21 cellular contexts compared by ENCODE assay signal in the genomic region with DNA sequence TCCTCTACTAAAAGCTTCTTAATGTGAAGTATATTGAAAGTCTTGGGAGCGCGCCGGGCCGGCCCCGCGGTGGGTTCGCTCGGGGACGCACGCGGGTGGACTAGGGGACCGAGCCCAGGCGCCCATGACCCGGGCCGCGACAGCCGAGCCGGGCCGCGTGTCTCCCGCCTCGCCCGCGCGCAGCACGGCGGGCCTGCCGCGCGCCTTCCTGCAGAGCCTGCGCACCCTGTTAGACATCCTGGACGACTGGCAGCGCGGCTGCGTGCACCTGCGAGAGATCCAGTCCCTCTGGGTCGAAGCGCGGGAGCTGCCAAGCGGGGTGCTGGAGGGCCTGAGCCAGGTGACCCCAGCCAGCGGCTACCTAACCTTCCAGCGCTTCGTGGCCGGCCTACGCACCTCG. TPM values are rescaled to one million over a fixed set of nuclear protein-coding genes. Genes with fewer than 3 reads are reported as not detected.
"Had no signal": no experiment of that assay in that cellular context is flagged by ENCODE, and none has a peak within 500 bp of the region (broad histone marks: within the 10 kb centered on the region; RNA-seq: fewer than 3 reads in every experiment).

No MANE protein-coding gene starts in this region.

- DNase-seq: colonic mucosa; cortex of kidney; effector CD8-positive, alpha-beta T cell; effector memory CD8-positive, alpha-beta T cell; endodermal cell; esophagus squamous epithelium; foreskin melanocyte; gastrocnemius medialis; glutamatergic neuron; head of caudate nucleus; heart right ventricle; hippocampal formation; left cardiac atrium; left ventricle myocardium superior; lower lobe of right lung; mesenchymal stem cell; mucosa of descending colon had no signal

- H3K4me1 ChIP-seq: colonic mucosa, esophagus squamous epithelium, gastrocnemius medialis, left lung, lower lobe of right lung had no signal

- ATAC-seq: effector memory CD8-positive, alpha-beta T cell; esophagus mucosa; gastrocnemius medialis; heart right ventricle; left cardiac atrium; left lung; left ventricle myocardium superior; mucosa of descending colon had no signal

- H3K27ac ChIP-seq: colonic mucosa, epithelial cell of prostate, esophagus squamous epithelium, gastrocnemius medialis, heart right ventricle, left lung, lower lobe of right lung had no signal

- H3K27me3 ChIP-seq: colonic mucosa had no signal

- H3K4me3 ChIP-seq: colonic mucosa, esophagus squamous epithelium, gastrocnemius medialis, heart right ventricle, left lung, lower lobe of right lung, mucosa of descending colon had no signal

- H3K9me3 ChIP-seq: colonic mucosa, gastrocnemius medialis, lower lobe of right lung had no signal

- H3K36me3 ChIP-seq: colonic mucosa, esophagus squamous epithelium, gastrocnemius medialis, heart right ventricle, left lung, lower lobe of right lung had no signal

RNA-seq across cellular contexts. Expression of gene ZNF735, which starts 25.4 kb away (rescaled TPM):
- polyA plus RNA-seq: heart right ventricle, keratinocyte had no signal

RNA-seq across cellular contexts. Expression of gene ZNF679, which starts 46.7 kb away (rescaled TPM):
- polyA plus RNA-seq: heart right ventricle, keratinocyte had no signal
